In genomic region chr12:19387182-19387581, GRCh38 we compare ENCODE assay signal across 19 cellular contexts. TPM values are rescaled to one million over a fixed set of nuclear protein-coding genes. Genes with fewer than 3 reads are reported as not detected.
DNase-seq lines count a peak whose midpoint lies in the region; ATAC-seq and TF ChIP-seq lines count a peak whose summit lies in the region.
"Had no signal": no experiment of that assay in that cellular context is flagged by ENCODE, and none has a peak within 500 bp of the region (broad histone marks: within the 10 kb centered on the region; RNA-seq: fewer than 3 reads in every experiment).

No MANE protein-coding gene starts in this region.

- no peaks in the 10 kb centered on the region for H3K79me2 ChIP-seq in MM.1S (ENCODE audit: low read length)

- H3K27me3 ChIP-seq in MM.1S (replicated peaks; ENCODE audit: insufficient read depth, low read length), result no peaks in the 10 kb centered on the region

- H3K4me2 ChIP-seq in MM.1S (ENCODE audit: low read depth, low read length), result no peak overlapping the region
- H3K4me2 ChIP-seq: PC-9 had no signal

- peak; percentile 71 for ATAC-seq in Right ventricle myocardium superior (ENCODE audit: poor library complexity)

- no peak overlapping the region for H2AFZ ChIP-seq in MM.1S (ENCODE audit: low read length)
- H2AFZ ChIP-seq: GM23248, PC-9 had no signal

- intact Hi-C loops in Right ventricle myocardium superior (cut with DNase I), result no loop called here
- intact Hi-C loops in cardiac septum (cut with DNase I), result no loop called here

- H3K4me3 ChIP-seq in fibroblast of pulmonary artery (replicated peaks; ENCODE audit: low read depth, low read length), result no peak overlapping the region
- no peak overlapping the region for H3K4me3 ChIP-seq in MM.1S (ENCODE audit: low read length)
- H3K4me3 ChIP-seq: GM23248, PC-9 had no signal

- H3K36me3 ChIP-seq in MM.1S (replicated peaks; ENCODE audit: insufficient read depth, low read length), result no peaks in the 10 kb centered on the region

- DNase-seq in Right ventricle myocardium superior (no peak), cardiac septum (ENCODE audit: low spot score) (no peak), fibroblast of pulmonary artery (ENCODE audit: low read depth) (peak; percentile 29), myocyte (ENCODE audit: low read depth) (peak; percentile 86), amygdala (lab: John Stamatoyannopoulos, UW) (no peak), MM.1S (no peak)
- DNase-seq in effector CD8-positive, alpha-beta T cell (lab: John Stamatoyannopoulos, UW), result no peak
- DNase-seq: DMS79 treated with DMSO at 0.1 percent for 48 hours, GM23248, HFFc6, KG1, NCI-H1105, NCI-H146, NCI-H2029, NCI-H226, NCI-H510A treated with DMSO at 0.1 percent for 48 hours, NCI-H748 treated with DMSO at 0.1 percent for 48 hours, PC-9, RPMI8226 had no signal

- H4K20me1 ChIP-seq in MM.1S (ENCODE audit: insufficient read depth, low read length), result no peaks in the 10 kb centered on the region

- no peaks in the 10 kb centered on the region for H3F3A ChIP-seq in MM.1S (ENCODE audit: insufficient read depth, low read length)

- no peaks in the 10 kb centered on the region for H3K4me1 ChIP-seq in MM.1S (ENCODE audit: low read length)

- H3K9me2 ChIP-seq in MM.1S (replicated peaks; ENCODE audit: insufficient read depth, low read length), result no peaks in the 10 kb centered on the region

- TF ChIP-seq CTCF in fibroblast of pulmonary artery (IDR thresholded peaks at IDR 0.05; ENCODE audit: low read length, missing control alignments) (no peak), MM.1S (IDR thresholded peaks at IDR 0.05; ENCODE audit: low read length) (no peak)

- no peak overlapping the region for H3K27ac ChIP-seq in MM.1S (ENCODE audit: low read length)
- H3K27ac ChIP-seq: GM23248, PC-9 had no signal

- H3K9me3 ChIP-seq in MM.1S (replicated peaks; ENCODE audit: insufficient read depth, low read length), result no peaks in the 10 kb centered on the region

- no peak overlapping the region for H3K9ac ChIP-seq in MM.1S (ENCODE audit: low read length)
- H3K9ac ChIP-seq: GM23248 had no signal

RNA-seq across cellular contexts. Expression of gene AEBP2, which starts 52.1 kb away (rescaled TPM):
- total RNA-seq in Right ventricle myocardium superior (27.5 TPM), cardiac septum (27.2 TPM), myocyte (15.8 and 18.8 TPM in 2 replicates)
- 18.0 TPM for polyA plus RNA-seq in myocyte (2012)

Comparison
In these comparisons a context has a peak if more than half of its experiments do, and no peak if none do; other contexts are left out.
1. DNase-seq: peak in fibroblast of pulmonary artery (single experiment) and myocyte (single experiment); none in Right ventricle myocardium superior (single experiment), cardiac septum (single experiment), amygdala (0 of 56), effector CD8-positive, alpha-beta T cell (single experiment) and MM.1S (single experiment).